In genomic region chr1:38788937-38789336, GRCh38 we compare ENCODE assay signal across 29 cellular contexts.
"Had no signal": no experiment of that assay in that cellular context is flagged by ENCODE, and none has a peak within 500 bp of the region (broad histone marks: within the 10 kb centered on the region; RNA-seq: fewer than 3 reads in every experiment).

No MANE protein-coding gene starts in this region.

- H3K27me3 ChIP-seq: ascending aorta had no signal

- H3K27ac ChIP-seq: adrenal gland, ascending aorta, brain microvascular endothelial cell, gastrocnemius medialis, stomach, transverse colon, uterus, VCaP had no signal

- H3K9me3 ChIP-seq: gastrocnemius medialis had no signal

- H3K4me3 ChIP-seq: adrenal gland, ascending aorta, gastrocnemius medialis, mucosa of descending colon, stomach, transverse colon, uterus had no signal

- H3K4me1 ChIP-seq: adrenal gland, ascending aorta, gastrocnemius medialis, transverse colon, uterus had no signal

- H3K27ac Mint-ChIP-seq: activated naive CD8-positive, alpha-beta T cell; activated T-helper 17 cell treated with anti-CD3 and anti-CD28 coated beads, Interleukin-2, amount 50 U/mL, for 72 hours; nephron progenitor cell; stimulated activated effector memory CD8-positive, alpha-beta T cell treated with anti-CD3 and anti-CD28 coated beads, Interleukin-12 subunit alpha, Interleukin-12 subunit beta, amount 100 ng/mL, for 72 hours; T-helper 2 cell treated with Interferon-gamma antibody and Interleukin-4, amounts not matched to agents 5 μg/mL and 100 μg/mL, for 36 hours had no signal

- H3K36me3 ChIP-seq: adrenal gland, ascending aorta, brain microvascular endothelial cell, gastrocnemius medialis, stomach, transverse colon, uterus had no signal

- DNase-seq: activated CD4-positive, alpha-beta T cell treated with anti-CD3 and anti-CD28 coated beads for 1 hour; activated CD4-positive, alpha-beta T cell treated with anti-CD3 and anti-CD28 coated beads, Interleukin-2, amount 50 U/mL, for 1 hour; activated T-cell treated with anti-CD3 and anti-CD28 coated beads, Interleukin-2, amount 50 U/mL, for 1 hour; adrenal gland; brain microvascular endothelial cell; caudate nucleus; dermis blood vessel endothelial cell; effector CD8-positive, alpha-beta T cell; gastrocnemius medialis; head of caudate nucleus; left cardiac atrium; mesenchymal stem cell; mucosa of descending colon; nephron progenitor cell; occipital lobe; posterior cingulate gyrus; small intestine; stimulated activated CD4-positive, alpha-beta T cell treated with anti-CD3 and anti-CD28 coated beads, Interleukin-2, amount 100 ng/mL, for 24 hours; stomach; transverse colon; uterus had no signal

- H3K36me3 Mint-ChIP-seq: activated naive CD8-positive, alpha-beta T cell; stimulated activated effector memory CD8-positive, alpha-beta T cell treated with anti-CD3 and anti-CD28 coated beads, Interleukin-12 subunit alpha, Interleukin-12 subunit beta, amount 100 ng/mL, for 72 hours had no signal

- H3K4me1 Mint-ChIP-seq: activated T-helper 17 cell treated with anti-CD3 and anti-CD28 coated beads, Interleukin-2, amount 50 U/mL, for 72 hours; stimulated activated effector memory CD8-positive, alpha-beta T cell treated with anti-CD3 and anti-CD28 coated beads, Interleukin-12 subunit alpha, Interleukin-12 subunit beta, amount 100 ng/mL, for 72 hours had no signal

- H3K9me3 Mint-ChIP-seq: activated T-helper 17 cell treated with anti-CD3 and anti-CD28 coated beads, Interleukin-2, amount 50 U/mL, for 72 hours had no signal

- ATAC-seq: activated T-helper 17 cell treated with anti-CD3 and anti-CD28 coated beads, Interleukin-2, amount 50 U/mL, for 72 hours; esophagus mucosa; gastrocnemius medialis; left cardiac atrium; mucosa of descending colon; sciatic nerve; stimulated activated effector memory CD8-positive, alpha-beta T cell treated with anti-CD3 and anti-CD28 coated beads, Interleukin-12 subunit alpha, Interleukin-12 subunit beta, amount 100 ng/mL, for 72 hours had no signal

- H3K4me3 Mint-ChIP-seq: activated naive CD8-positive, alpha-beta T cell; activated T-helper 17 cell treated with anti-CD3 and anti-CD28 coated beads, Interleukin-2, amount 50 U/mL, for 72 hours; nephron progenitor cell; stimulated activated effector memory CD8-positive, alpha-beta T cell treated with anti-CD3 and anti-CD28 coated beads, Interleukin-12 subunit alpha, Interleukin-12 subunit beta, amount 100 ng/mL, for 72 hours; T-helper 2 cell treated with Interferon-gamma antibody and Interleukin-4, amounts not matched to agents 5 μg/mL and 100 μg/mL, for 36 hours had no signal
